1 cellular context compared by ENCODE assay signal in genomic region chr19:43784251-43784980, GRCh38.
TF ChIP-seq lines count a peak whose summit lies in the region.

No MANE protein-coding gene starts in this region.

TF ChIP-seq in H1, 55 proteins besides CTCF, POLR2A, EP300 and RAD21:
- TF ChIP-seq EGR1 (IDR thresholded peaks at IDR 0.05; ENCODE audit: borderline replicate concordance, low read depth, low read length) (no peak), NANOG (IDR thresholded peaks at IDR 0.05; ENCODE audit: insufficient read depth, low read depth, low read length, poor library complexity, severe bottlenecking) (no peak), EZH2 (IDR thresholded peaks at IDR 0.05; ENCODE audit: low read depth, low read length, severe bottlenecking) (no peak), E2F6 (IDR thresholded peaks at IDR 0.05) (no peak), ATF2 (IDR thresholded peaks at IDR 0.05; ENCODE audit: low read length) (no peak), GABPA (IDR thresholded peaks at IDR 0.05; ENCODE audit: borderline replicate concordance, insufficient read depth, low read length) (no peak), BRCA1 (IDR thresholded peaks at IDR 0.05; ENCODE audit: low read depth, low read length) (no peak), KDM4A (IDR thresholded peaks at IDR 0.05; ENCODE audit: low read depth, low read length, severe bottlenecking) (no peak), SUZ12 (IDR thresholded peaks at IDR 0.05; ENCODE audit: low read length) (no peak)
